15 cellular contexts compared by ENCODE assay signal in genomic region chr2:136006658-136007057, GRCh38. TPM values are rescaled to one million over a fixed set of nuclear protein-coding genes. Genes with fewer than 3 reads are reported as not detected.
DNase-seq lines count a peak whose midpoint lies in the region; ATAC-seq and TF ChIP-seq lines count a peak whose summit lies in the region.
"Had no signal": no experiment of that assay in that cellular context is flagged by ENCODE, and none has a peak within 500 bp of the region (broad histone marks: within the 10 kb centered on the region; RNA-seq: fewer than 3 reads in every experiment).

No MANE protein-coding gene starts in this region.

- H3K36me3 ChIP-seq in GM23338 (ENCODE audit: insufficient read depth) (no peaks in the 10 kb centered on the region), esophagus muscularis mucosa (no peaks in the 10 kb centered on the region), uterus (no peaks in the 10 kb centered on the region)
- H3K36me3 ChIP-seq: BE2C, Peyer's patch had no signal

- TF ChIP-seq CTCF in GM23338 (conservative IDR thresholded peaks at IDR 0.05; ENCODE audit: low read depth in 2 of 2) (no peak), activated B cell treated with CpG ODN at 0.5 μM for 24 hours (IDR thresholded peaks at IDR 0.05) (no peak), esophagus muscularis mucosa (IDR thresholded peaks at IDR 0.05) (no peak), uterus (IDR thresholded peaks at IDR 0.05) (no peak)

- H3K27ac Mint-ChIP-seq in GM23338 (no peak overlapping the region), activated B cell treated with CpG ODN at 0.5 μM for 24 hours (peak overlapping the region; percentile 37)

- H3K27me3 ChIP-seq in GM23338 (ENCODE audit: insufficient read depth) = no peaks in the 10 kb centered on the region
- no peaks in the 10 kb centered on the region for H3K27me3 ChIP-seq in esophagus muscularis mucosa
- no peaks in the 10 kb centered on the region for H3K27me3 ChIP-seq in uterus
- H3K27me3 ChIP-seq: BE2C, Peyer's patch had no signal

- intact Hi-C loops in activated B cell treated with CpG ODN at 0.5 μM for 24 hours (cut with micrococcal nuclease) (no loop called here), esophagus muscularis mucosa (cut with DNase I) (no loop called here), uterus (cut with DNase I; ENCODE audit: low total_unique reads) (no loop called here)

- H3K36me3 Mint-ChIP-seq in GM23338 (ENCODE audit: low read depth) (peaks cover 9% of the 10 kb centered on the region; the same call in 2 of the 3 replicates), activated B cell treated with CpG ODN at 0.5 μM for 24 hours (ENCODE audit: low read depth) (no peaks in the 10 kb centered on the region)

- no peak overlapping the region for H3K4me3 ChIP-seq in GM23338
- H3K4me3 ChIP-seq in esophagus muscularis mucosa = no peak overlapping the region
- H3K4me3 ChIP-seq in uterus = no peak overlapping the region
- H3K4me3 ChIP-seq: mucosa of descending colon, Peyer's patch had no signal

- in situ Hi-C loops in ACHN (cut with HindIII; ENCODE audit: low pct_ligation_motif_present, low pct_unique_long_range_greater_than_20kb, low sequenced_read_pairs) = no loop called here

- H3F3A ChIP-seq in GM23338 (replicated peaks; ENCODE audit: low read depth) = no peaks in the 10 kb centered on the region

- H3K9me3 Mint-ChIP-seq in GM23338 (peaks cover 9% of the 10 kb centered on the region), activated B cell treated with CpG ODN at 0.5 μM for 24 hours (no peaks in the 10 kb centered on the region)

- TF ChIP-seq EP300 in esophagus muscularis mucosa (IDR thresholded peaks at IDR 0.05) = no peak

- no peak overlapping the region for H3K4me2 ChIP-seq in GM23338

- H3K4me1 ChIP-seq in GM23338 (ENCODE audit: insufficient read depth) (peaks cover 6% of the 10 kb centered on the region; the same call in 1 of the 2 replicates), esophagus muscularis mucosa (peaks cover 0 to 14% (median 6%) of the 10 kb centered on the region in 4 donors), uterus (no peaks in the 10 kb centered on the region)
- H3K4me1 ChIP-seq: BE2C had no signal

- H3K4me1 Mint-ChIP-seq in GM23338 (peaks cover 16% of the 10 kb centered on the region), activated B cell treated with CpG ODN at 0.5 μM for 24 hours (peaks cover 76% of the 10 kb centered on the region)

- no peaks in the 10 kb centered on the region for H4K20me1 ChIP-seq in GM23338 (replicated peaks; ENCODE audit: insufficient read depth)

- H3K9me3 ChIP-seq in esophagus muscularis mucosa (no peaks in the 10 kb centered on the region), uterus (no peaks in the 10 kb centered on the region)
- H3K9me3 ChIP-seq: BE2C, mucosa of descending colon, Peyer's patch had no signal

- H3K79me2 ChIP-seq in GM23338 (replicated peaks; ENCODE audit: insufficient read depth) = no peaks in the 10 kb centered on the region

- CTCF ChIA-PET in activated B cell treated with CpG ODN at 0.5 μM for 24 hours (lab: Charles Lee) = interaction anchor here (1.3 kb wide), 1 partner anchor 9 kb away, joined by 3 read pairs; no protein-coding TSS in a partner anchor

- POLR2A ChIA-PET in activated B cell treated with CpG ODN at 0.5 μM for 24 hours (lab: Charles Lee) = interaction anchor here (1.3 to 2.2 kb wide), 2 partner anchors 13 to 28 kb away, joined by 5 to 8 read pairs; no protein-coding TSS in a partner anchor

- ATAC-seq in GM23338 (peak; percentile 41; the same call in 2 of the 3 replicates), activated B cell treated with CpG ODN at 0.5 μM for 24 hours (ENCODE audit: low read depth) (no peak)

- no peak overlapping the region for H3K4me3 Mint-ChIP-seq in GM23338
- H3K4me3 Mint-ChIP-seq in activated B cell treated with CpG ODN at 0.5 μM for 24 hours = no peak overlapping the region

- no peak for TF ChIP-seq POLR2A in esophagus muscularis mucosa (IDR thresholded peaks at IDR 0.05; ENCODE audit: low read depth)
- TF ChIP-seq POLR2A in uterus (IDR thresholded peaks at IDR 0.05) = no peak

- H3K27me3 Mint-ChIP-seq in GM23338 (ENCODE audit: insufficient read depth, low read depth, poor library complexity) = no peaks in the 10 kb centered on the region
- H3K27me3 Mint-ChIP-seq in activated B cell treated with CpG ODN at 0.5 μM for 24 hours = no peaks in the 10 kb centered on the region

- no peak overlapping the region for H3K27ac ChIP-seq in GM23338 (ENCODE audit: low read depth)
- H3K27ac ChIP-seq in esophagus muscularis mucosa (replicated peaks in 1 of 4) = no peak overlapping the region
- no peak overlapping the region for H3K27ac ChIP-seq in uterus
- H3K27ac ChIP-seq: Peyer's patch had no signal

- H2AFZ ChIP-seq in GM23338 = no peak overlapping the region

- 42% methylated on average over 3 of the region's 3 CpGs for WGBS in esophagus muscularis mucosa

- DNase-seq in ACHN (peak; percentile 58), GM23338 (ENCODE audit: low spot score) (peak; percentile 54), activated B cell treated with CpG ODN at 0.5 μM for 24 hours (no peak), kidney glomerular epithelial cell (lab: John Stamatoyannopoulos, UW) (peak; percentile 82), UCSD-AML1 (lab: John Stamatoyannopoulos, UW; ENCODE audit: unreplicated experiment) (no peak), esophagus muscularis mucosa (ENCODE audit: extremely low spot score) (no peak), SHP77 (lab: John Stamatoyannopoulos, UW) (no peak), uterus (no peak)
- DNase-seq: activated CD4-positive, alpha-beta T cell treated with anti-CD3 and anti-CD28 coated beads, Interleukin-2, amount 50 U/mL, for 4 hours; activated naive CD4-positive, alpha-beta T cell treated with anti-CD3 and anti-CD28 coated beads, Interleukin-2, amount 50 U/mL, for 16 hours; BE2C; mucosa of descending colon; NCI-H510A; Peyer's patch; T-helper 2 cell had no signal

- H3K9me2 ChIP-seq in GM23338 (ENCODE audit: insufficient read depth) = no peaks in the 10 kb centered on the region; the same call in 1 of the 2 replicates

TF ChIP-seq in GM23338, 12 proteins besides CTCF, POLR2A, EP300 and RAD21 (continues in another document):
- TF ChIP-seq ETS1 (IDR thresholded peaks at IDR 0.05) = no peak
- TF ChIP-seq ZNF114 (CRISPR knock-in tag; IDR thresholded peaks at IDR 0.05) = no peak
- TF ChIP-seq NANOG (IDR thresholded peaks at IDR 0.05; ENCODE audit: borderline replicate concordance) = no peak
- TF ChIP-seq STAT1 (IDR thresholded peaks at IDR 0.05; ENCODE audit: unreplicated experiment) = no peak

RNA-seq across cellular contexts. Expression of gene DARS1, which starts 21.2 kb away (rescaled TPM):
- 115 and 145 TPM in 2 replicates for total RNA-seq in GM23338 (2014; rRNA removed; shearing (Covaris generic))
- 148 and 165 TPM in 2 replicates for polyA plus RNA-seq in GM23338 (2016; fragmentation: Nextera tagmentation; extraction: Ambion mirVana)
- total RNA-seq in activated B cell treated with CpG ODN at 0.5 μM for 24 hours (96.3 and 103 TPM in 2 replicates), esophagus muscularis mucosa (100 to 1,000 TPM in 3 of 4 donors, 10 to 100 TPM in 1; 98.8 to 129 (median 121) TPM), uterus (100 to 1,000 TPM in 1 of 4 donors, 10 to 100 TPM in 3; 27.1 to 127 (median 62.1) TPM)

Comparison
In these comparisons a context has a peak if more than half of its experiments do, and no peak if none do; other contexts are left out.
1. DNase-seq: peak in ACHN (single experiment), GM23338 (single experiment) and kidney glomerular epithelial cell (single experiment); none in activated B cell treated with CpG ODN at 0.5 μM for 24 hours (single experiment), UCSD-AML1 (single experiment), esophagus muscularis mucosa (single experiment), SHP77 (0 of 2) and uterus (0 of 2).